24 cellular contexts compared by ENCODE assay signal in genomic region chr20:51972031-51972430, GRCh38.
A peak's percentile ranks its signal among the peaks of the same experiment; 100 is the strongest.
DNase-seq lines count a peak whose midpoint lies in the region; ATAC-seq and TF ChIP-seq lines count a peak whose summit lies in the region.
"Had no signal": no experiment of that assay in that cellular context is flagged by ENCODE, and none has a peak within 500 bp of the region (broad histone marks: within the 10 kb centered on the region; RNA-seq: fewer than 3 reads in every experiment).

No MANE protein-coding gene starts in this region.

- H3K4me2 ChIP-seq in IMR-90 (ENCODE audit: low read depth, low read length), result no peak overlapping the region

- H2BK20ac ChIP-seq in IMR-90 (ENCODE audit: low read depth, low read length), result no peak overlapping the region

- TF ChIP-seq CTCF in IMR-90 (conservative IDR thresholded peaks at IDR 0.05; ENCODE audit: low read depth, low read length), result no peak

- H3K9ac ChIP-seq in IMR-90 (ENCODE audit: low read depth, low read length), result no peak overlapping the region
- H3K9ac ChIP-seq: GM23248 had no signal

- WGBS in IMR-90 (ENCODE audit: extremely low coverage in 2 of 2, insufficient read length in 1 of 2), 2 experiments, result 40% methylated on average over 1 of the region's 6 CpGs; no CpG with 5 or more reads in 1 of the 2 experiments

- dilution Hi-C loops in IMR-90 (cut with HindIII; ENCODE audit: low sequenced_read_pairs, unreplicated experiment), result no loop called here

- no peaks in the 10 kb centered on the region for H3K9me1 ChIP-seq in IMR-90 (ENCODE audit: insufficient read depth, low read length)

- no peak overlapping the region for H2AFZ ChIP-seq in IMR-90 (replicated peaks; ENCODE audit: low read length, poor library complexity)
- H2AFZ ChIP-seq: GM23248 had no signal

- CTCF ChIA-PET in IMR-90 (lab: Yijun Ruan, JAX), result no interaction called here

- in situ Hi-C loops in IMR-90 (cut with MboI; ENCODE audit: low sequenced_read_pairs), result no loop called here

- H2BK5ac ChIP-seq in IMR-90 (ENCODE audit: low read depth, low read length, poor library complexity, severe bottlenecking), result no peak overlapping the region

- TF ChIP-seq RAD21 in IMR-90 (IDR thresholded peaks at IDR 0.05; ENCODE audit: low read length), result no peak

- no peak overlapping the region for H3K23ac ChIP-seq in IMR-90 (ENCODE audit: low read depth, low read length)

- no peak overlapping the region for H3K27ac ChIP-seq in IMR-90 (ENCODE audit: insufficient read depth, low read length)
- H3K27ac ChIP-seq: GM23248, SJSA1 had no signal

- no peak overlapping the region for H4K91ac ChIP-seq in IMR-90 (ENCODE audit: insufficient read depth, low read depth, low read length)

- no peaks in the 10 kb centered on the region for H3K79me1 ChIP-seq in IMR-90 (ENCODE audit: low read depth in 1 of 2, low read length in 2 of 2)

- H3K4me3 ChIP-seq in IMR-90 (ENCODE audit: insufficient read depth, low read depth, low read length), result no peak overlapping the region
- H3K4me3 ChIP-seq: GM23248, MG63, SJSA1 had no signal

- H2AK9ac ChIP-seq in IMR-90 (replicated peaks; ENCODE audit: low read depth, low read length, poor library complexity), result peak overlapping the region; percentile 71

- H4K8ac ChIP-seq in IMR-90 (ENCODE audit: low read depth in 2 of 2, low read length in 2 of 2), result no peak overlapping the region

- H2BK120ac ChIP-seq in IMR-90 (ENCODE audit: low read depth, low read length), result no peak overlapping the region

- H3K9me3 ChIP-seq in IMR-90 (ENCODE audit: control insufficient read depth, insufficient read depth, low read length), result no peaks in the 10 kb centered on the region
- H3K9me3 ChIP-seq: BE2C, SJSA1 had no signal

- ATAC-seq in IMR-90 (ENCODE audit: low read depth), result no peak
- ATAC-seq in GM19035 (IDR thresholded peaks at IDR 0.05; ENCODE audit: unreplicated experiment), result no peak
- no peak for ATAC-seq in GM19467 (IDR thresholded peaks at IDR 0.05; ENCODE audit: unreplicated experiment)

- BruUV-seq in IMR-90 (replicated peaks; lab: Mats Ljungman, UMichigan), result no TSS peak

- H3K27me3 ChIP-seq in IMR-90 (ENCODE audit: control insufficient read depth, insufficient read depth, low read length), result no peaks in the 10 kb centered on the region
- H3K27me3 ChIP-seq: BE2C, MG63, SJSA1 had no signal

- no peak overlapping the region for H3K4ac ChIP-seq in IMR-90 (ENCODE audit: low read depth, low read length)

- no peak for TF ChIP-seq POLR2A in IMR-90 (IDR thresholded peaks at IDR 0.05; ENCODE audit: low read depth, low read length)

- intact Hi-C loops in IMR-90 (cut with micrococcal nuclease), result no loop called here

- no peak overlapping the region for H3K14ac ChIP-seq in IMR-90 (replicated peaks; ENCODE audit: low read depth, low read length)

- no peak overlapping the region for H3K56ac ChIP-seq in IMR-90 (ENCODE audit: extremely low read depth, insufficient read depth, low read length)

- no peaks in the 10 kb centered on the region for H4K20me1 ChIP-seq in IMR-90 (ENCODE audit: insufficient read depth, low read length)

- no peaks in the 10 kb centered on the region for H3K4me1 ChIP-seq in IMR-90 (ENCODE audit: control insufficient read depth, insufficient read depth, low read length)
- H3K4me1 ChIP-seq: BE2C had no signal

- DNase-seq in IMR-90, result no peak
- peak; percentile 48 for DNase-seq in SW480 (ENCODE audit: low spot score)
- DNase-seq in myocyte (ENCODE audit: low read depth), result peak; percentile 5
- no peak for DNase-seq in NCI-H524 treated with DMSO at 0.1 percent for 48 hours (lab: John Stamatoyannopoulos, UW)
- DNase-seq in NCI-H524 (lab: John Stamatoyannopoulos, UW), result no peak
- DNase-seq: BE2C; CD8-positive, alpha-beta memory T cell; DMS153; DND-41; GM23248; HCEC 1CT; KBM-7; MG63; NCI-H1105 treated with DMSO at 0.1 percent for 48 hours; NCI-H146; NCI-H1930; NCI-H2107; NCI-H2227 treated with DMSO at 0.1 percent for 48 hours; NCI-H774; Right ventricle myocardium superior; T-helper 1 cell had no signal

- no peaks in the 10 kb centered on the region for H3K36me3 ChIP-seq in IMR-90 (ENCODE audit: control insufficient read depth, insufficient read depth, low read length)
- H3K36me3 ChIP-seq: BE2C, MG63, SJSA1 had no signal

- POLR2A ChIA-PET in IMR-90 (lab: Charles Lee; ENCODE audit: unreplicated experiment), result no interaction called here

- no peak overlapping the region for H3K18ac ChIP-seq in IMR-90 (ENCODE audit: low read depth, low read length)

- no peak overlapping the region for H2BK15ac ChIP-seq in IMR-90 (ENCODE audit: low read depth, low read length)

- H4K5ac ChIP-seq in IMR-90 (ENCODE audit: low read depth, low read length), result no peak overlapping the region

- H2AK5ac ChIP-seq in IMR-90 (ENCODE audit: low read depth, low read length), result peak overlapping the region; percentile 43; the same call in 1 of the 2 replicates

TF ChIP-seq in IMR-90, 13 proteins besides CTCF, POLR2A, EP300 and RAD21:
- TF ChIP-seq MAFK (IDR thresholded peaks at IDR 0.05; ENCODE audit: low read depth, low read length), result no peak
- no peak for TF ChIP-seq CEBPB (IDR thresholded peaks at IDR 0.05; ENCODE audit: low read depth, low read length)
- TF ChIP-seq BHLHE40 (IDR thresholded peaks at IDR 0.05; ENCODE audit: low read depth, low read length), result no peak
- TF ChIP-seq MAZ (IDR thresholded peaks at IDR 0.05; ENCODE audit: borderline replicate concordance, low read depth, low read length), result no peak
- no peak for TF ChIP-seq RCOR1 (IDR thresholded peaks at IDR 0.05; ENCODE audit: insufficient replicate concordance, low read length)
- no peak for TF ChIP-seq USF2 (IDR thresholded peaks at IDR 0.05; ENCODE audit: low read depth, low read length)
TF ChIP-seq in IMR-90: peak in this region for 0.

Comparison
In these comparisons a context has a peak if more than half of its experiments do, and no peak if none do; other contexts are left out.
1. DNase-seq: peak in SW480 (single experiment) and myocyte (single experiment); none in IMR-90 (single experiment), NCI-H524 treated with DMSO at 0.1 percent for 48 hours (single experiment) and NCI-H524 (0 of 2).